In the genomic region with DNA sequence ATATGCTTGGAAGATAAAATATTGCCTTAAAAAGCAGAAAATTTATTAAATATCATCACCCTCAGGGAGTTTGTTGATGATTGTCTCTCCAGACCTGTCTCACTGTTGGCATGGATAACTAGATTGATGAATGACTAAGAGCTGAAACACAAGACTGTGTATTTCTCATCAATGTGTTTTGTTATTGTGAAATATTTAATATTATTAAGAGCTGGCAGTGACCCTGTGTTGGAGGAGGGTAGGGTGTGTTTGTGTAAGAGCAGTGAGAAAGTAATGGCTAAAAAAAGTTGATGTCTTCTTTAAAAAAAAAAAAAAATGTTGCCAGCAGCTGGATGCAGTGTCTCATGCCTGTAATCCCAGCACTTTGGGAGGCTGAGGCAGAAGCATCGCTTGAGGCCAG, we compare ENCODE assay signal across 1 cellular context.
TF ChIP-seq lines count a peak whose summit lies in the region.

No MANE protein-coding gene starts in this region.

TF ChIP-seq in HepG2, 621 proteins besides CTCF, POLR2A, EP300 and RAD21 (continued from another document):
- TF ChIP-seq CBX2 (IDR thresholded peaks at IDR 0.05; ENCODE audit: low read depth, low read length) (no peak), CBX2 (CRISPR knock-in tag; IDR thresholded peaks at IDR 0.05; ENCODE audit: low read depth) (no peak), MYC (CRISPR knock-in tag; IDR thresholded peaks at IDR 0.05; ENCODE audit: borderline replicate concordance) (no peak)
- TF ChIP-seq, protein P1, sequence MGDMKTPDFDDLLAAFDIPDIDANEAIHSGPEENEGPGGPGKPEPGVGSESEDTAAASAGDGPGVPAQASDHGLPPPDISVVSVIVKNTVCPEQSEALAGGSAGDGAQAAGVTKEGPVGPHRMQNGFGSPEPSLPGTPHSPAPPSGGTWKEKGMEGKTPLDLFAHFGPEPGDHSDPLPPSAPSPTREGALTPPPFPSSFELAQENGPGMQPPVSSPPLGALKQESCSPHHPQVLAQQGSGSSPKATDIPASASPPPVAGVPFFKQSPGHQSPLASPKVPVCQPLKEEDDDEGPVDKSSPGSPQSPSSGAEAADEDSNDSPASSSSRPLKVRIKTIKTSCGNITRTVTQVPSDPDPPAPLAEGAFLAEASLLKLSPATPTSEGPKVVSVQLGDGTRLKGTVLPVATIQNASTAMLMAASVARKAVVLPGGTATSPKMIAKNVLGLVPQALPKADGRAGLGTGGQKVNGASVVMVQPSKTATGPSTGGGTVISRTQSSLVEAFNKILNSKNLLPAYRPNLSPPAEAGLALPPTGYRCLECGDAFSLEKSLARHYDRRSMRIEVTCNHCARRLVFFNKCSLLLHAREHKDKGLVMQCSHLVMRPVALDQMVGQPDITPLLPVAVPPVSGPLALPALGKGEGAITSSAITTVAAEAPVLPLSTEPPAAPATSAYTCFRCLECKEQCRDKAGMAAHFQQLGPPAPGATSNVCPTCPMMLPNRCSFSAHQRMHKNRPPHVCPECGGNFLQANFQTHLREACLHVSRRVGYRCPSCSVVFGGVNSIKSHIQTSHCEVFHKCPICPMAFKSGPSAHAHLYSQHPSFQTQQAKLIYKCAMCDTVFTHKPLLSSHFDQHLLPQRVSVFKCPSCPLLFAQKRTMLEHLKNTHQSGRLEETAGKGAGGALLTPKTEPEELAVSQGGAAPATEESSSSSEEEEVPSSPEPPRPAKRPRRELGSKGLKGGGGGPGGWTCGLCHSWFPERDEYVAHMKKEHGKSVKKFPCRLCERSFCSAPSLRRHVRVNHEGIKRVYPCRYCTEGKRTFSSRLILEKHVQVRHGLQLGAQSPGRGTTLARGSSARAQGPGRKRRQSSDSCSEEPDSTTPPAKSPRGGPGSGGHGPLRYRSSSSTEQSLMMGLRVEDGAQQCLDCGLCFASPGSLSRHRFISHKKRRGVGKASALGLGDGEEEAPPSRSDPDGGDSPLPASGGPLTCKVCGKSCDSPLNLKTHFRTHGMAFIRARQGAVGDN (CRISPR knock-in tag; IDR thresholded peaks at IDR 0.05): no peak
